ENCODE assay signal across 1 cellular context in the genomic region with DNA sequence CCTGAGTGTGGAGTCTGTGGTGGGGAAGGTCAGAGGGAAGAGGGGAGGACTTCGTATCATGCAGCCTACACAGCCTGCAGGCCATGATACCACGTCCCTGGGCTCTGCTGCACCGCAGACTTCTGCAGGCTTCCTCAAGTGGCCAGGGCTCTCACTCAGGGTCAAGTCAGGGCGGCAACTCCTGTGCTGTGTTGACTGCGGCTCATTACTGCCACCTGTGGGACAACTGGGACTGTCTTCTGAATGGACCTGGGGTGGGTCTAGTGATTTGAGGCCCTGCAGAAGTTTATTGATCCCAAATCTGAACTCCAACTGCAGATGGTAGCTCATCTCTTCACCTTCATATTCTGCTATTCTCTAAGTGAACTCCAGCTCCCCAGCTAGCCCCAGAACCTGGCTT.
TF ChIP-seq lines count a peak whose summit lies in the region.

No MANE protein-coding gene starts in this region.

TF ChIP-seq in HEK293, 187 proteins besides CTCF, POLR2A, EP300 and RAD21 (continued from another document):
- TF ChIP-seq ZNF280C (tag by site-specific recombination; IDR thresholded peaks at IDR 0.05), result no peak
